In genomic region chr3:72448858-72449257, GRCh38 we compare ENCODE assay signal across 1 cellular context.
TF ChIP-seq lines count a peak whose summit lies in the region.

No MANE protein-coding gene starts in this region.

TF ChIP-seq in HepG2, 621 proteins besides CTCF, POLR2A, EP300 and RAD21 (continued from another document):
- TF ChIP-seq REST (IDR thresholded peaks at IDR 0.05; ENCODE audit: borderline replicate concordance in 1 of 2, low read depth in 1 of 2, low read length in 2 of 2), result no peak
- no peak for TF ChIP-seq ZNF567 (CRISPR knock-in tag; IDR thresholded peaks at IDR 0.05; ENCODE audit: borderline replicate concordance)
- TF ChIP-seq NR2F6 (IDR thresholded peaks at IDR 0.05), result peak; percentile 57; the same call in 1 of the 2 replicates
- peak; percentile 75 for TF ChIP-seq NR2F6 (CRISPR knock-in tag; IDR thresholded peaks at IDR 0.05)
- TF ChIP-seq CSRNP1 (CRISPR knock-in tag; IDR thresholded peaks at IDR 0.05), result no peak
- no peak for TF ChIP-seq AKAP8 (CRISPR knock-in tag; IDR thresholded peaks at IDR 0.05)
- TF ChIP-seq TMF1 (CRISPR knock-in tag; IDR thresholded peaks at IDR 0.05; ENCODE audit: low read depth), result no peak
- TF ChIP-seq SOX6 (IDR thresholded peaks at IDR 0.05), result no peak
- TF ChIP-seq SOX6 (CRISPR knock-in tag; IDR thresholded peaks at IDR 0.05), result peak; percentile 23; the same call in 1 of the 2 replicates
- 0 out of 2 replicates have a peak, but pooled peaks have one; percentile 2 for TF ChIP-seq ZFY (CRISPR knock-in tag; IDR thresholded peaks at IDR 0.05)
- no peak for TF ChIP-seq CREBL2 (CRISPR knock-in tag; IDR thresholded peaks at IDR 0.05; ENCODE audit: borderline replicate concordance)
- no peak for TF ChIP-seq GLI4 (CRISPR knock-in tag; IDR thresholded peaks at IDR 0.05; ENCODE audit: borderline replicate concordance)
- no peak for TF ChIP-seq MED13 (CRISPR knock-in tag; IDR thresholded peaks at IDR 0.05)
- TF ChIP-seq RORA (CRISPR knock-in tag; IDR thresholded peaks at IDR 0.05), result no peak
- 0 out of 2 replicates have a peak, but pooled peaks have one; percentile 45 for TF ChIP-seq MIER3 (CRISPR knock-in tag; IDR thresholded peaks at IDR 0.05; ENCODE audit: borderline replicate concordance)
- TF ChIP-seq FOSL2 (CRISPR knock-in tag; IDR thresholded peaks at IDR 0.05), result peak; percentile 81
- TF ChIP-seq ZGPAT (CRISPR knock-in tag; IDR thresholded peaks at IDR 0.05), result 0 out of 2 replicates have a peak, but pooled peaks have one; percentile 38
- 0 out of 2 replicates have a peak, but pooled peaks have one; percentile 43 for TF ChIP-seq ARID5B (CRISPR knock-in tag; IDR thresholded peaks at IDR 0.05)
- 0 out of 2 replicates have a peak, but pooled peaks have one; percentile 3 for TF ChIP-seq HNF4A (CRISPR knock-in tag; IDR thresholded peaks at IDR 0.05)
- TF ChIP-seq ELF3 (CRISPR knock-in tag; IDR thresholded peaks at IDR 0.05), result peak; percentile 5; the same call in 1 of the 2 replicates
- peak; percentile 48 for TF ChIP-seq RARA (CRISPR knock-in tag; IDR thresholded peaks at IDR 0.05)
- TF ChIP-seq ZNF232 (CRISPR knock-in tag; IDR thresholded peaks at IDR 0.05; ENCODE audit: borderline replicate concordance), result no peak
- TF ChIP-seq ZNF800 (CRISPR knock-in tag; IDR thresholded peaks at IDR 0.05), result no peak
- TF ChIP-seq ZBTB43 (CRISPR knock-in tag; conservative IDR thresholded peaks at IDR 0.05), result 0 out of 2 replicates have a peak, but pooled peaks have one; percentile 31
- TF ChIP-seq SOX13 (IDR thresholded peaks at IDR 0.05), result no peak
- TF ChIP-seq SOX13 (CRISPR knock-in tag; conservative IDR thresholded peaks at IDR 0.05 in 1 of 2, IDR thresholded peaks at IDR 0.05 in 1 of 2), result peak in 1 of 2 experiments; percentile 48; a peak in 1 of 4 replicates
- peak; percentile 6 to 21; a peak in 1 of 4 replicates for TF ChIP-seq NR2F1 (CRISPR knock-in tag; IDR thresholded peaks at IDR 0.05)
- 0 out of 2 replicates have a peak, but pooled peaks have one; percentile 4 for TF ChIP-seq ZNF292 (CRISPR knock-in tag; IDR thresholded peaks at IDR 0.05; ENCODE audit: borderline replicate concordance, low read depth)
- no peak for TF ChIP-seq NFE2 (CRISPR knock-in tag; IDR thresholded peaks at IDR 0.05)
- peak; percentile 30; the same call in 1 of the 2 replicates for TF ChIP-seq THRA (CRISPR knock-in tag; IDR thresholded peaks at IDR 0.05; ENCODE audit: borderline replicate concordance)
- peak; percentile 37; the same call in 1 of the 2 replicates for TF ChIP-seq NR2C2 (CRISPR knock-in tag; IDR thresholded peaks at IDR 0.05; ENCODE audit: borderline replicate concordance)
- peak; percentile 13; the same call in 1 of the 2 replicates for TF ChIP-seq SAP130 (CRISPR knock-in tag; IDR thresholded peaks at IDR 0.05; ENCODE audit: low read depth)
- TF ChIP-seq ATF5 (CRISPR knock-in tag; IDR thresholded peaks at IDR 0.05; ENCODE audit: low read depth), result no peak
- TF ChIP-seq ZFX (CRISPR knock-in tag; IDR thresholded peaks at IDR 0.05; ENCODE audit: low read depth), result no peak
- no peak for TF ChIP-seq MTA3 (CRISPR knock-in tag; IDR thresholded peaks at IDR 0.05)
- no peak for TF ChIP-seq ATF7-NPFF (CRISPR knock-in tag; IDR thresholded peaks at IDR 0.05; ENCODE audit: low read depth)
TF ChIP-seq in HepG2: peak in this region for 18.
